ENCODE assay signal across 12 cellular contexts in genomic region chr9:83962165-83962564, GRCh38. TPM values are rescaled to one million over a fixed set of nuclear protein-coding genes. Genes with fewer than 3 reads are reported as not detected.
DNase-seq lines count a peak whose midpoint lies in the region; ATAC-seq, FAIRE-seq and TF ChIP-seq lines count a peak whose summit lies in the region.
"Had no signal": no experiment of that assay in that cellular context is flagged by ENCODE, and none has a peak within 500 bp of the region (broad histone marks: within the 10 kb centered on the region; RNA-seq: fewer than 3 reads in every experiment).

No MANE protein-coding gene starts in this region.

- H3K36me3 ChIP-seq in GM23248 (ENCODE audit: low read depth) (peaks cover 14% of the 10 kb centered on the region), left ventricle myocardium inferior (peaks cover 13% of the 10 kb centered on the region)

- TF ChIP-seq CTCF in left ventricle myocardium inferior (IDR thresholded peaks at IDR 0.05; ENCODE audit: borderline replicate concordance): no peak

- H3K9ac ChIP-seq in GM23248: no peak overlapping the region

- no peak for ATAC-seq in HG03432 (IDR thresholded peaks at IDR 0.05; ENCODE audit: unreplicated experiment)
- no peak for ATAC-seq in Right ventricle myocardium superior (ENCODE audit: poor library complexity)

- no peak for TF ChIP-seq POLR2A in erythroblast (IDR thresholded peaks at IDR 0.05; ENCODE audit: low read length)

- H2AFZ ChIP-seq in GM23248: peak overlapping the region; percentile 53

- H3K9me3 ChIP-seq in GM23248 (ENCODE audit: low read depth) (no peaks in the 10 kb centered on the region), left ventricle myocardium inferior (replicated peaks) (no peaks in the 10 kb centered on the region)
- H3K9me3 ChIP-seq: neutrophil, vagina had no signal

- H3F3A ChIP-seq in GM23248 (ENCODE audit: insufficient read depth): peaks cover 45% of the 10 kb centered on the region

- no peaks in the 10 kb centered on the region for H3K79me2 ChIP-seq in GM23248 (ENCODE audit: insufficient read depth)

- 6 to 9% methylated on average over 3 of the region's 3 CpGs for WGBS in GM23248 (ENCODE audit: low coverage in 1 of 2, low lambda C conversion rate in 2 of 2, missing lambda C conversion rate in 2 of 2), 2 experiments

- in situ Hi-C loops in GM23248 (cut with MboI): no loop called here

- H3K4me2 ChIP-seq in GM23248 (ENCODE audit: unreplicated experiment): peak overlapping the region; percentile 31

- intact Hi-C loops in Right ventricle myocardium superior (cut with DNase I) (no loop called here), left ventricle myocardium inferior (cut with micrococcal nuclease) (no loop called here)

- no peaks in the 10 kb centered on the region for H3K9me2 ChIP-seq in GM23248 (ENCODE audit: insufficient read depth)

- H3K4me3 ChIP-seq in GM23248 (no peak overlapping the region), left ventricle myocardium inferior (no peak overlapping the region)
- H3K4me3 ChIP-seq: vagina had no signal

- H3K4me1 ChIP-seq in GM23248 (ENCODE audit: insufficient read depth) (peaks cover 21% of the 10 kb centered on the region), left ventricle myocardium inferior (peaks cover 10% of the 10 kb centered on the region)

- no peaks in the 10 kb centered on the region for H4K20me1 ChIP-seq in GM23248 (ENCODE audit: insufficient read depth)

- H3K27me3 ChIP-seq in GM23248 (replicated peaks; ENCODE audit: insufficient read depth): no peaks in the 10 kb centered on the region
- H3K27me3 ChIP-seq in left ventricle myocardium inferior (ENCODE audit: low read depth): no peaks in the 10 kb centered on the region
- H3K27me3 ChIP-seq: neutrophil, vagina had no signal

- FAIRE-seq in RCC 7860 (lab: Jason Lieb, UNC): no peak

- peak overlapping the region; percentile 41 for H3K27ac ChIP-seq in GM23248
- no peak overlapping the region for H3K27ac ChIP-seq in left ventricle myocardium inferior (replicated peaks)
- H3K27ac ChIP-seq: neutrophil, vagina had no signal

- DNase-seq in GM23248 (peak; percentile 73), RCC 7860 (ENCODE audit: low spot score) (peak; percentile 29), erythroblast (lab: John Stamatoyannopoulos, UW) (peak; percentile 18 to 23), renal cortical epithelial cell (ENCODE audit: low read depth) (peak; percentile 78), Right ventricle myocardium superior (no peak), left ventricle myocardium inferior (no peak)
- DNase-seq: CD8-positive, alpha-beta memory T cell; hypothalamus; NCI-H2107 had no signal

RNA-seq across cellular contexts. Expression of gene HNRNPK, which starts 17.9 kb away (rescaled TPM):
- total RNA-seq in GM23248 (2014; rRNA removed; shearing (Covaris generic)): 416 and 500 TPM in 2 replicates
- polyA plus RNA-seq in GM23248 (2016; fragmentation: Nextera tagmentation; extraction: Ambion mirVana): 369 and 370 TPM in 2 replicates
- total RNA-seq in renal cortical epithelial cell (691 and 752 TPM in 2 replicates), Right ventricle myocardium superior (248 TPM), left ventricle myocardium inferior (261 TPM)

RNA-seq across cellular contexts. Expression of gene RMI1, which starts 18.4 kb away (rescaled TPM):
- total RNA-seq in GM23248 (2014; rRNA removed; shearing (Covaris generic)): 5.1 and 5.7 TPM in 2 replicates
- polyA plus RNA-seq in GM23248 (2016; fragmentation: Nextera tagmentation; extraction: Ambion mirVana): 8.8 and 9.0 TPM in 2 replicates
- total RNA-seq in renal cortical epithelial cell (5.2 and 11.6 TPM in 2 replicates), Right ventricle myocardium superior (7.6 TPM), left ventricle myocardium inferior (5.2 TPM)

RNA-seq across cellular contexts. Expression of gene KIF27, which starts 40.9 kb away (rescaled TPM):
- 2.5 and 3.5 TPM in 2 replicates for total RNA-seq in GM23248 (2014; rRNA removed; shearing (Covaris generic))
- polyA plus RNA-seq in GM23248 (2016; fragmentation: Nextera tagmentation; extraction: Ambion mirVana): 1.6 and 1.8 TPM in 2 replicates
- total RNA-seq in renal cortical epithelial cell: 4.3 and 13.3 TPM in 2 replicates
- 3.8 TPM for total RNA-seq in Right ventricle myocardium superior
- 4.1 TPM for total RNA-seq in left ventricle myocardium inferior

Comparison
In these comparisons a context has a peak if more than half of its experiments do, and no peak if none do; other contexts are left out.
1. DNase-seq: peak in GM23248 (single experiment), RCC 7860 (single experiment), erythroblast (2 of 2) and renal cortical epithelial cell (single experiment); none in Right ventricle myocardium superior (single experiment) and left ventricle myocardium inferior (single experiment).